9 cellular contexts compared by ENCODE assay signal in genomic region chr10:100347568-100348195, GRCh38. TPM values are rescaled to one million over a fixed set of nuclear protein-coding genes. Genes with fewer than 3 reads are reported as not detected.
DNase-seq lines count a peak whose midpoint lies in the region; ATAC-seq and TF ChIP-seq lines count a peak whose summit lies in the region.
"Had no signal": no experiment of that assay in that cellular context is flagged by ENCODE, and none has a peak within 500 bp of the region (broad histone marks: within the 10 kb centered on the region; RNA-seq: fewer than 3 reads in every experiment).

No MANE protein-coding gene starts in this region.

- peaks cover 72% of the 10 kb centered on the region for H3K36me3 Mint-ChIP-seq in Calu3 (ENCODE audit: insufficient read depth, unreplicated experiment)
- H3K36me3 Mint-ChIP-seq in immature natural killer cell = peaks cover 8 to 15% (median 12%) of the 10 kb centered on the region in 3 donors

- H3K36me3 ChIP-seq in ascending aorta = peaks cover 0 to 5% of the 10 kb centered on the region in 2 donors
- H3K36me3 ChIP-seq in subcutaneous abdominal adipose tissue (ENCODE audit: control insufficient read depth in 5 of 5, insufficient read depth in 5 of 5, low read length in 5 of 5) = peaks cover 0 to 14% (median 0%) of the 10 kb centered on the region in 5 donors

- no peak for TF ChIP-seq CTCF in Calu3 (IDR thresholded peaks at IDR 0.05; ENCODE audit: unreplicated experiment)
- TF ChIP-seq CTCF in ascending aorta (IDR thresholded peaks at IDR 0.05) = no peak

- H3K27me3 Mint-ChIP-seq in Calu3 (ENCODE audit: unreplicated experiment) (no peaks in the 10 kb centered on the region), immature natural killer cell (ENCODE audit: low read depth in 3 of 3) (peaks cover 0 to 16% (median 4%) of the 10 kb centered on the region in 3 donors)

- intact Hi-C loops in Calu3 (cut with micrococcal nuclease; ENCODE audit: unreplicated experiment) (loop anchor here (2.0 kb wide), 1 partner anchor 25 kb away; no protein-coding TSS in a partner anchor), ascending aorta (cut with DNase I) (loop anchor here (1.0 kb wide), 1 partner anchor 26 kb away; no protein-coding TSS in a partner anchor)

- BruUV-seq in Calu3 (replicated peaks; lab: Mats Ljungman, UMichigan) = TSS peak; percentile 45

- H3K9me3 Mint-ChIP-seq in Calu3 (ENCODE audit: low read depth, unreplicated experiment) (no peaks in the 10 kb centered on the region), immature natural killer cell (no peaks in the 10 kb centered on the region)

- H3K27ac Mint-ChIP-seq in Calu3 (ENCODE audit: unreplicated experiment) (peak overlapping the region; percentile 91), immature natural killer cell (peak overlapping the region in 5 of 6 donors; percentile 31 to 83 (median 78))

- H3K9ac ChIP-seq in subcutaneous abdominal adipose tissue (ENCODE audit: low read length in 5 of 5) = peak overlapping the region in 4 of 5 donors; percentile 34 to 75 (median 59)

- H3K27ac ChIP-seq in ascending aorta (peak overlapping the region; percentile 17 to 29), subcutaneous abdominal adipose tissue (ENCODE audit: low read depth, low read length) (peak overlapping the region; percentile 69)

- H3K4me1 Mint-ChIP-seq in Calu3 (ENCODE audit: low read depth, unreplicated experiment) (peaks cover 42% of the 10 kb centered on the region), immature natural killer cell (peaks cover 23 to 26% of the 10 kb centered on the region in 2 donors)

- H3K27me3 ChIP-seq in ascending aorta (no peaks in the 10 kb centered on the region), subcutaneous abdominal adipose tissue (ENCODE audit: control insufficient read depth in 5 of 5, insufficient read depth in 4 of 5, low read length in 5 of 5) (no peaks in the 10 kb centered on the region)

- DNase-seq in Calu3 (no peak), ascending aorta (ENCODE audit: low spot score in 2 of 2) (no peak), immature natural killer cell (no peak), NCI-H2196 treated with DMSO at 0.1 percent for 48 hours (lab: John Stamatoyannopoulos, UW; ENCODE audit: unreplicated experiment) (no peak)

- H3K4me1 ChIP-seq in ascending aorta = peaks cover 0 to 4% of the 10 kb centered on the region in 2 donors
- peaks cover 9 to 74% (median 57%) of the 10 kb centered on the region in 5 donors for H3K4me1 ChIP-seq in subcutaneous abdominal adipose tissue (ENCODE audit: control insufficient read depth in 5 of 5, insufficient read depth in 5 of 5, low read length in 5 of 5)

- H3K4me3 Mint-ChIP-seq in Calu3 (ENCODE audit: low read depth, unreplicated experiment) = peak overlapping the region; percentile 96
- peak overlapping the region; percentile 83 to 90 (median 89) for H3K4me3 Mint-ChIP-seq in immature natural killer cell

- H3K9me3 ChIP-seq in ascending aorta (no peaks in the 10 kb centered on the region), subcutaneous abdominal adipose tissue (ENCODE audit: control insufficient read depth in 5 of 5, low read length in 5 of 5) (no peaks in the 10 kb centered on the region)

- H3K4me3 ChIP-seq in ascending aorta (peak overlapping the region; percentile 74 to 84), subcutaneous abdominal adipose tissue (ENCODE audit: low read depth in 1 of 5, low read length in 5 of 5) (peak overlapping the region; percentile 64 to 74 (median 72))

- ATAC-seq in HG03521 (IDR thresholded peaks at IDR 0.05; ENCODE audit: unreplicated experiment) = peak; percentile 2
- no peak for ATAC-seq in HG02623 (IDR thresholded peaks at IDR 0.05; ENCODE audit: unreplicated experiment)
- no peak for ATAC-seq in GM18520 (IDR thresholded peaks at IDR 0.05; ENCODE audit: unreplicated experiment)

- CTCF ChIA-PET in Calu3 (lab: Charles Lee) = interaction anchor here (2.9 kb wide), 1 partner anchor 23 kb away, joined by 12 read pairs; no protein-coding TSS in a partner anchor

RNA-seq across cellular contexts. Expression of gene SCD, which starts 0.6 kb away (rescaled TPM):
- total RNA-seq in Calu3 (2022) = 173 and 225 TPM in 2 replicates
- total RNA-seq in ascending aorta = 2.9 TPM
- polyA plus RNA-seq in immature natural killer cell = 1 to 10 TPM; 3.8 to 5.5 (median 4.5) TPM

RNA-seq across cellular contexts. Expression of gene PKD2L1, which starts 17.7 kb away (rescaled TPM):
- not detected in 2 replicates for total RNA-seq in Calu3 (2022)
- not detected for total RNA-seq in ascending aorta
- polyA plus RNA-seq in immature natural killer cell = not detected
- total RNA-seq: RPMI7951 had no signal

Comparison
In these comparisons a context has a peak if more than half of its experiments do, and no peak if none do; other contexts are left out.
1. RNA of gene SCD, which starts 0.6 kb away (total RNA-seq): 173 to 225 TPM in Calu3; 2.9 TPM in ascending aorta (single experiment); every median in the first group is over 10 times any median in the second.